13 cellular contexts compared by ENCODE assay signal in the genomic region with DNA sequence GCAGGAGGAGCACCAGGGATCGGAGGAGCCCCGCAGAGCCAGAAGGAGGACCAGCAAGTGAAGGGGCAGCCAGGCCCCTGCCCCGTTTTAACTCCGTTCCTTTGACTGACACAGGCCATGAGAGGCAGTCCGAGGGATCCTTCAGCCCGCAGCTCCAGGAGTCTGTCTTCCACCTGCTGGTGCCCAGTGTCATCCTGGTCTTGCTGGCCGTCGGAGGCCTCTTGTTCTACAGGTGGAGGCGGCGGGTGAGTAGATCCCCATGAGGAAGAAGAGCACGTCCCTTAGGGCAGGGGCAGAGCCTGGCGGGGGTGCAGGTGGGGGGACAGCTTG. TPM values are rescaled to one million over a fixed set of nuclear protein-coding genes. Genes with fewer than 3 reads are reported as not detected.
A peak's percentile ranks its signal among the peaks of the same experiment; 100 is the strongest.
DNase-seq lines count a peak whose midpoint lies in the region; ATAC-seq and TF ChIP-seq lines count a peak whose summit lies in the region.
"Had no signal": no experiment of that assay in that cellular context is flagged by ENCODE, and none has a peak within 500 bp of the region (broad histone marks: within the 10 kb centered on the region; RNA-seq: fewer than 3 reads in every experiment).

No MANE protein-coding gene starts in this region.

- no peak for ATAC-seq in GM19467 (IDR thresholded peaks at IDR 0.05; ENCODE audit: unreplicated experiment)

- H2AFZ ChIP-seq in H9 (ENCODE audit: low read length) (no peak overlapping the region), trophoblast cell (ENCODE audit: insufficient read depth, low read length, poor library complexity) (no peak overlapping the region)

- TF ChIP-seq CTCF in BE2C (IDR thresholded peaks at IDR 0.05; ENCODE audit: low read depth, low read length) (no peak), H9 (conservative IDR thresholded peaks at IDR 0.05) (no peak)

- H3K27me3 ChIP-seq in BE2C (no peaks in the 10 kb centered on the region), H9 (ENCODE audit: insufficient read depth, low read length) (no peaks in the 10 kb centered on the region), adipocyte (replicated peaks; ENCODE audit: control insufficient read depth, insufficient read depth, low read length) (no peaks in the 10 kb centered on the region), trophoblast cell (ENCODE audit: insufficient read depth, low read length) (no peaks in the 10 kb centered on the region)
- H3K27me3 ChIP-seq: adrenal gland, cardiac muscle cell had no signal

- peak overlapping the region; percentile 78 for H3K4me3 ChIP-seq in BE2C (ENCODE audit: low read depth, low read length)
- no peak overlapping the region for H3K4me3 ChIP-seq in adipocyte (ENCODE audit: low read length)
- H3K4me3 ChIP-seq in trophoblast cell (ENCODE audit: low read depth, low read length): no peak overlapping the region
- H3K4me3 ChIP-seq: adrenal gland, cardiac muscle cell had no signal

- H3K23ac ChIP-seq in H9 (ENCODE audit: insufficient read length, low read depth, low read length) (no peak overlapping the region), trophoblast cell (ENCODE audit: low read length) (no peak overlapping the region)

- H3K4ac ChIP-seq in H9 (ENCODE audit: low read depth, low read length) (no peak overlapping the region), trophoblast cell (ENCODE audit: low read depth, low read length) (peak overlapping the region; percentile 0)

- H3K4me1 ChIP-seq in BE2C (no peaks in the 10 kb centered on the region), H9 (ENCODE audit: insufficient read depth, low read length) (no peaks in the 10 kb centered on the region), adipocyte (ENCODE audit: control insufficient read depth, insufficient read depth, low read length) (peaks cover 72% of the 10 kb centered on the region), trophoblast cell (ENCODE audit: control insufficient read depth in 1 of 2, insufficient read depth in 2 of 2, low read length in 2 of 2) (peaks cover 22 to 31% of the 10 kb centered on the region in 2 experiments)

- H3K4me3 Mint-ChIP-seq in H9: no peak overlapping the region; a peak in 1 of 5 replicates

- H3K14ac ChIP-seq in H9 (ENCODE audit: insufficient read depth, low read length): no peak overlapping the region
- H3K14ac ChIP-seq in trophoblast cell (ENCODE audit: low read length): no peak overlapping the region

- no peak overlapping the region for H2BK15ac ChIP-seq in H9 (ENCODE audit: low read depth, low read length)

- H3K36me3 Mint-ChIP-seq in H9 (ENCODE audit: insufficient read depth in 1 of 3, low read depth in 3 of 3): peaks cover 7 to 35% (median 18%) of the 10 kb centered on the region in 3 experiments; a peak in 6 of 7 replicates

- H3K79me2 ChIP-seq in H9 (ENCODE audit: insufficient read depth, low read length) (no peaks in the 10 kb centered on the region), trophoblast cell (ENCODE audit: control insufficient read depth, insufficient read depth, low read length, poor library complexity) (no peaks in the 10 kb centered on the region)

- H3K9ac ChIP-seq in H9 (ENCODE audit: extremely low read depth, insufficient read length, low read length) (no peak overlapping the region), adipocyte (ENCODE audit: low read length) (peak overlapping the region; percentile 67), trophoblast cell (ENCODE audit: low read length) (no peak overlapping the region)

- no peak overlapping the region for H4K12ac ChIP-seq in trophoblast cell (ENCODE audit: low read depth, low read length)

- H3K27ac ChIP-seq in H9 (ENCODE audit: insufficient read length, low read depth, low read length) (no peak overlapping the region), trophoblast cell (ENCODE audit: low read depth, low read length) (no peak overlapping the region)
- H3K27ac ChIP-seq: cardiac muscle cell had no signal

- DNase-seq in BE2C (no peak), H9 (no peak), adipocyte (ENCODE audit: low read depth) (no peak), trophoblast cell (no peak), NCI-H1092 (lab: John Stamatoyannopoulos, UW) (no peak), HUDEP-2 (lab: John Stamatoyannopoulos, UW; ENCODE audit: unreplicated experiment in 76 of 76) (no peak)
- DNase-seq: Calu3, mesenchymal stem cell, NCI-H446 treated with DMSO at 0.1 percent for 48 hours had no signal

- H3T11ph ChIP-seq in H9 (ENCODE audit: low read length): no peak overlapping the region

- H3K56ac ChIP-seq in H9 (ENCODE audit: insufficient read length, low read depth, low read length): no peak overlapping the region

- no peak overlapping the region for H3K18ac ChIP-seq in H9 (ENCODE audit: insufficient read length, low read depth, low read length)
- peak overlapping the region; percentile 27 for H3K18ac ChIP-seq in trophoblast cell (ENCODE audit: low read length)

- H3K36me3 ChIP-seq in BE2C: peaks cover 57% of the 10 kb centered on the region
- H3K36me3 ChIP-seq in adipocyte (ENCODE audit: control insufficient read depth, insufficient read depth, low read length, severe bottlenecking): peaks cover 87% of the 10 kb centered on the region
- peaks cover 76 to 86% of the 10 kb centered on the region in 2 experiments for H3K36me3 ChIP-seq in trophoblast cell (ENCODE audit: control insufficient read depth in 1 of 2, insufficient read depth in 2 of 2, low read length in 2 of 2)
- H3K36me3 ChIP-seq: cardiac muscle cell had no signal

- H2BK5ac ChIP-seq in H9 (ENCODE audit: insufficient read length, low read length) (no peak overlapping the region), trophoblast cell (ENCODE audit: low read depth, low read length, poor library complexity) (no peak overlapping the region)

- H2BK20ac ChIP-seq in H9 (ENCODE audit: low read depth, low read length, poor library complexity, severe bottlenecking): no peak overlapping the region

- H2AK5ac ChIP-seq in H9 (ENCODE audit: insufficient read length, low read length): no peak overlapping the region
- no peak overlapping the region for H2AK5ac ChIP-seq in trophoblast cell (ENCODE audit: low read length)

- no peak overlapping the region for H2BK12ac ChIP-seq in H9 (ENCODE audit: insufficient read length, low read depth, low read length)
- no peak overlapping the region for H2BK12ac ChIP-seq in trophoblast cell (ENCODE audit: low read length)

- no peaks in the 10 kb centered on the region for H4K20me1 ChIP-seq in H9 (ENCODE audit: control insufficient read depth, insufficient read depth, insufficient read length)

- H4K8ac ChIP-seq in H9 (replicated peaks; ENCODE audit: insufficient read length, low read depth, low read length) (no peak overlapping the region), trophoblast cell (ENCODE audit: low read depth, low read length) (no peak overlapping the region)

- WGBS in H9 (ENCODE audit: extremely low coverage, insufficient read length, low lambda C conversion rate): no CpG with 5 or more reads among the region's 12 CpGs
- no CpG with 5 or more reads among the region's 12 CpGs for WGBS in trophoblast cell (ENCODE audit: extremely low coverage, insufficient coverage, insufficient read length)

- H2BK120ac ChIP-seq in H9 (ENCODE audit: low read depth, low read length, poor library complexity, severe bottlenecking): no peak overlapping the region
- no peak overlapping the region for H2BK120ac ChIP-seq in trophoblast cell (ENCODE audit: insufficient read depth, low read length, poor library complexity)

- H3K27me3 Mint-ChIP-seq in H9 (ENCODE audit: low read depth): peaks cover 1% of the 10 kb centered on the region

- no peak overlapping the region for H4K91ac ChIP-seq in H9 (ENCODE audit: insufficient read length, low read depth, low read length)
- peak overlapping the region; percentile 5 for H4K91ac ChIP-seq in trophoblast cell (ENCODE audit: low read depth, low read length)

- peaks cover 4% of the 10 kb centered on the region for H3K23me2 ChIP-seq in H9 (ENCODE audit: insufficient read length, low read depth, low read length, poor library complexity, severe bottlenecking)

- peak overlapping the region in 2 of 3 experiments; percentile 13 to 38; a peak in 2 of 7 replicates for H3K27ac Mint-ChIP-seq in H9

- H3K4me2 ChIP-seq in H9 (ENCODE audit: insufficient read depth, insufficient read length, low read length): no peak overlapping the region
- no peak overlapping the region for H3K4me2 ChIP-seq in trophoblast cell (ENCODE audit: low read length)

- H3K4me1 Mint-ChIP-seq in H9: peaks cover 0 to 8% of the 10 kb centered on the region in 2 experiments; a peak in 2 of 4 replicates

- H3K9me3 Mint-ChIP-seq in H9: no peaks in the 10 kb centered on the region

- H3K79me1 ChIP-seq in H9 (ENCODE audit: insufficient read depth, low read depth, low read length, poor library complexity, severe bottlenecking) (no peaks in the 10 kb centered on the region), trophoblast cell (ENCODE audit: low read length) (peaks cover 8% of the 10 kb centered on the region)

- no peak overlapping the region for H4K5ac ChIP-seq in H9 (ENCODE audit: insufficient read length, low read depth, low read length)

- H3K9me3 ChIP-seq in BE2C: no peaks in the 10 kb centered on the region
- H3K9me3 ChIP-seq in H9 (ENCODE audit: control insufficient read depth, low read depth, low read length): no peaks in the 10 kb centered on the region
- no peaks in the 10 kb centered on the region for H3K9me3 ChIP-seq in adipocyte (ENCODE audit: control insufficient read depth, low read length)
- no peaks in the 10 kb centered on the region for H3K9me3 ChIP-seq in trophoblast cell (ENCODE audit: insufficient read depth, low read depth, low read length)
- H3K9me3 ChIP-seq: adrenal gland had no signal

RNA-seq across cellular contexts. Expression of a gene that starts 13.3 kb away (rescaled TPM):
- polyA plus RNA-seq in BE2C (2012; ENCODE audit: insufficient read depth, insufficient read length, low read depth): 9.1 TPM
- total RNA-seq in H9 (2021): 2.3 and 3.2 TPM in 2 replicates
- 10.4 and 10.7 TPM in 2 replicates for polyA plus RNA-seq in trophoblast cell (2013)
- total RNA-seq: OCI-LY7 had no signal
